ENCODE assay signal across 11 cellular contexts in the genomic region with DNA sequence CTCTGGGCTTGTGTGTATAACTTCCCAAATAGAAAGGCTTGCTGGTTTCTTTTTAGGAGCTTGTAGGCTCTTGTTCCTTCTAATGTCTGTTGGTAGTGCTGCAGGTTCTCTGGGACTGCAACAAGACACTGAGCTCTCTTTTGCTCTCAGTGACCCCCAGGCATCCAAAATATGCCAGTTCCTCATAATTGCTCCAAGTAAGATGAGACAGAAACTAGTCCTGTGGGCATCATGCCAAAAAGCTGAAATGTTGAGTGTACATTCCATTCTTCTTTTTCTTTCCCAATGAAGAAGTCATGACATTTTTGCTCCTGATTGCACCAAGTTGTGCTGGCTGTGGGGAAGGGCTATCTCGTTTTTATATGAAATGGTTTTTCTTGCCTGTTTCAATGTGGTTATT. TPM values are rescaled to one million over a fixed set of nuclear protein-coding genes. Genes with fewer than 3 reads are reported as not detected.
DNase-seq lines count a peak whose midpoint lies in the region.
"Had no signal": no experiment of that assay in that cellular context is flagged by ENCODE, and none has a peak within 500 bp of the region (broad histone marks: within the 10 kb centered on the region; RNA-seq: fewer than 3 reads in every experiment).

No MANE protein-coding gene starts in this region.

- peaks cover 3% of the 10 kb centered on the region; the same call in 1 of the 2 replicates for H3K9me3 ChIP-seq in SJCRH30 (replicated peaks)
- H3K9me3 ChIP-seq: vagina had no signal

- H3K4me3 ChIP-seq in SJCRH30 = no peak overlapping the region
- H3K4me3 ChIP-seq: vagina had no signal

- no peaks in the 10 kb centered on the region for H3K27me3 ChIP-seq in SJCRH30
- H3K27me3 ChIP-seq: vagina had no signal

- DNase-seq in H4 (ENCODE audit: low spot score) = peak; percentile 21
- peak; percentile 82 to 83 for DNase-seq in SJCRH30
- DNase-seq in fibroblast of the conjunctiva (ENCODE audit: low read depth) = peak; percentile 80
- peak; percentile 33 for DNase-seq in smooth muscle cell of the brain vasculature (ENCODE audit: low read depth, low spot score)
- no peak for DNase-seq in DMS153 (lab: John Stamatoyannopoulos, UW)
- no peak for DNase-seq in activated CD4-positive, CD25-positive, alpha-beta regulatory T cell (lab: John Stamatoyannopoulos, UW)
- DNase-seq in effector CD8-positive, alpha-beta T cell (lab: John Stamatoyannopoulos, UW) = no peak
- DNase-seq: NCI-H1930 had no signal

- H3K27ac ChIP-seq in SJCRH30 = no peak overlapping the region
- H3K27ac ChIP-seq: vagina had no signal

- peaks cover 7% of the 10 kb centered on the region; the same call in 1 of the 2 replicates for H3K36me3 ChIP-seq in SJCRH30

- peaks cover 19% of the 10 kb centered on the region for H3K4me1 ChIP-seq in SJCRH30
- H3K4me1 ChIP-seq: vagina had no signal

RNA-seq across cellular contexts. Expression of a gene that starts 7.1 kb away (rescaled TPM):
- not detected in 2 replicates for total RNA-seq in H4 (2014; rRNA removed; shearing (Covaris generic))
- not detected in 2 replicates for total RNA-seq in SJCRH30 (2014; rRNA removed; shearing (Covaris generic))
- total RNA-seq: activated naive CD4-positive, alpha-beta T cell treated with anti-CD3 and anti-CD28 coated beads, Interleukin-2, amount 50 U/mL, for 72 hours; endothelial cell of umbilical vein; vagina had no signal

Comparison
In these comparisons a context has a peak if more than half of its experiments do, and no peak if none do; other contexts are left out.
1. DNase-seq: peak in H4 (single experiment), SJCRH30 (2 of 2), fibroblast of the conjunctiva (single experiment) and smooth muscle cell of the brain vasculature (single experiment); none in DMS153 (single experiment), activated CD4-positive, CD25-positive, alpha-beta regulatory T cell (0 of 4) and effector CD8-positive, alpha-beta T cell (single experiment).